In genomic region chr3:12451960-12452359, GRCh38 we compare ENCODE assay signal across 21 cellular contexts.
"Had no signal": no experiment of that assay in that cellular context is flagged by ENCODE, and none has a peak within 500 bp of the region (broad histone marks: within the 10 kb centered on the region; RNA-seq: fewer than 3 reads in every experiment).

No MANE protein-coding gene starts in this region.

- DNase-seq: Kasumi-1, MM.1S, NCI-H1092 treated with DMSO at 0.1 percent for 48 hours, NCI-H1436, NCI-H187, NCI-H2029, NCI-H2081 treated with DMSO at 0.1 percent for 48 hours, NCI-H2171, NCI-H226, NCI-H446, NCI-H510A, NCI-H524 treated with DMSO at 0.1 percent for 48 hours, NCI-H69, NCI-H774, Right ventricle myocardium superior, RPMI8226, SIG-M5 had no signal

- H3K4me3 ChIP-seq: K562, SJSA1, SK-N-MC had no signal

- H3K36me3 ChIP-seq: SJSA1 had no signal

- H3K27ac ChIP-seq: KMS-11, SJSA1, SK-N-MC had no signal

- H3K9me3 ChIP-seq: SJSA1 had no signal

- H3K27me3 ChIP-seq: SJSA1 had no signal

- H3K4me1 ChIP-seq: SJSA1 had no signal
